22 cellular contexts compared by ENCODE assay signal in the genomic region with DNA sequence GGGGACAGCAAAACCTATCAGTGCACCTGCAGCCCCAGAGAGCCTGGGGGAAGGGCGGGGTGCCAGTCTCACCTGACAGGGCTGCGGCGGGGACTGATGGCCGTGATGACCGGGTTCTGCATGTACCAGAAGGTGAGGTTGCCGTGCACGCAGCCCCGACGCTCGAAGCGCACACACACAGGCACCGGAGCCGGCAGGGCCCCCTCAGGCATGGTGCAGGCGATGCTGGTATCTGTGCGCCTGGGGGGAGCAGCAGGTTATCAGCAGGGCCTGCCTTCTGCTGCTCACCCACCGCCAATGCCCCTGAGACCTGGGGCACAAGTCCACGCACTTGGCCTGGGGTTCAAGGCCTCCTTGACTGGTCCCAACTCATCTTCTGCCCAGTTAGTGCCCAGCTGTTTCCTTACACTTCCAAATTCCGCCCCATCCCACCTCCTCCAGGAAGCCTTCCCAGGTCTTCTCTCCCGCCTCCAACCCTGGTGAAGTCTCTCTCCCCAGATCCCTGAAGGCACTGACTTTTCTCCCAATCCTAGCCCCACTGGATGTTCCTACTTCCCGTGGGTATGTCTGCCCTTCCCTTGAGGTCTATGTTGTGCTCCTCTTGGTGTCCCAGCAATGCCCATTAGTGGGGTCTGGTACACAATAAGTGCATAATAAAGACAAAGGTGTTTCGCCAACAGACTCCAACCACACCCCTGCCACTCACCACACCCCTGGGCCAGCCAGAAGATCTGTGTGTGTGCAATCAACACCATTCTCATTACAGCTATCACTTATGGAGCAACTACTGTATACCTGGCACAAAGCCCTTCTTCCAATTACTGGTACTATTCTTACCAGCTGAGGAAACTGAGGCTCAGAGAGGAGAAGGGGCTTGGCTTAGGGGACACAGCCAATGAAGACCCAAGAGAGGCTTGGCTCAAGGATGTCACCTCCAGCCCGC. TPM values are rescaled to one million over a fixed set of nuclear protein-coding genes. Genes with fewer than 3 reads are reported as not detected.
DNase-seq lines count a peak whose midpoint lies in the region; ATAC-seq, FAIRE-seq and TF ChIP-seq lines count a peak whose summit lies in the region.
"Had no signal": no experiment of that assay in that cellular context is flagged by ENCODE, and none has a peak within 500 bp of the region (broad histone marks: within the 10 kb centered on the region; RNA-seq: fewer than 3 reads in every experiment).

No MANE protein-coding gene starts in this region.

- CTCF ChIA-PET in A549 (lab: Yijun Ruan, JAX), result no interaction called here
- CTCF ChIA-PET in CD8-positive, alpha-beta T cell (lab: Charles Lee), result no interaction called here

- ATAC-seq in A549 (no peak), naive B cell (ENCODE audit: low read depth in 2 of 2) (no peak), GM21717 (IDR thresholded peaks at IDR 0.05; ENCODE audit: unreplicated experiment) (no peak), gastrocnemius medialis (no peak)
- ATAC-seq in CD8-positive, alpha-beta T cell, result no peak

- TF ChIP-seq EP300 in A549 (IDR thresholded peaks at IDR 0.05), result no peak

- WGBS in A549 (ENCODE audit: missing lambda C conversion rate), result 88% methylated on average over 7 of the region's 22 CpGs

- no peak for FAIRE-seq in A549 (lab: Jason Lieb, UNC)
- FAIRE-seq in astrocyte (lab: Jason Lieb, UNC), result no peak
- FAIRE-seq: A204.1, HTR-8/SVneo had no signal

- in situ Hi-C loops in gastrocnemius medialis (cut with MboI; ENCODE audit: low sequenced_read_pairs in 4 of 4), result no loop called here

- intact Hi-C loops in CD8-positive, alpha-beta T cell (cut with DNase I, micrococcal nuclease), result no loop called here
- intact Hi-C loops in gastrocnemius medialis (cut with DNase I; ENCODE audit: low total_unique reads), result no loop called here

- H3K4me2 ChIP-seq in A549 (no peak overlapping the region), astrocyte (ENCODE audit: low read length) (no peak overlapping the region)

- DNase-seq in A549 (ENCODE audit: low read depth in 1 of 2, low spot score in 1 of 2) (no peak), astrocyte (ENCODE audit: low read depth) (no peak), naive B cell (no peak), gastrocnemius medialis (no peak), hepatic stellate cell (ENCODE audit: low spot score) (no peak)
- DNase-seq in CD8-positive, alpha-beta T cell, result no peak
- no peak for DNase-seq in stimulated activated CD4-positive, alpha-beta T cell treated with anti-CD3 and anti-CD28 coated beads, Interleukin-12 subunit alpha, Interleukin-12 subunit beta, amount 100 ng/mL, for 4 hours
- DNase-seq: Calu3, MV-4-11, NCI-H1417, NCI-H1930, NCI-H748 treated with DMSO at 0.1 percent for 48 hours, OCI-M1, SHP77 treated with DMSO at 0.1 percent for 48 hours had no signal

- H4K20me1 ChIP-seq in astrocyte (ENCODE audit: insufficient read depth, low read length), result no peaks in the 10 kb centered on the region

- no peak overlapping the region for H3K4me3 Mint-ChIP-seq in CD8-positive, alpha-beta T cell
- peak overlapping the region; percentile 4 for H3K4me3 Mint-ChIP-seq in astrocyte (ENCODE audit: unreplicated experiment)
- no peak overlapping the region for H3K4me3 Mint-ChIP-seq in naive B cell

- H3K9ac ChIP-seq in astrocyte (ENCODE audit: low read length), result no peak overlapping the region

- H3K9me3 ChIP-seq in A549, result no peaks in the 10 kb centered on the region
- no peaks in the 10 kb centered on the region for H3K9me3 ChIP-seq in CD8-positive, alpha-beta T cell (ENCODE audit: low read length)
- H3K9me3 ChIP-seq in astrocyte (ENCODE audit: insufficient read depth, low read depth, low read length), result no peaks in the 10 kb centered on the region
- H3K9me3 ChIP-seq in gastrocnemius medialis, result no peaks in the 10 kb centered on the region
- H3K9me3 ChIP-seq: HAP-1 had no signal

- H3K27me3 ChIP-seq in CD8-positive, alpha-beta T cell (ENCODE audit: insufficient read depth, low read length), result no peaks in the 10 kb centered on the region
- H3K27me3 ChIP-seq in astrocyte (ENCODE audit: insufficient read depth, low read length) (no peaks in the 10 kb centered on the region), gastrocnemius medialis (no peaks in the 10 kb centered on the region)

- H3K4me1 ChIP-seq in A549 (peaks cover 2% of the 10 kb centered on the region; the same call in 2 of the 3 replicates), astrocyte (ENCODE audit: insufficient read depth, low read length) (no peaks in the 10 kb centered on the region), gastrocnemius medialis (peaks cover 3% of the 10 kb centered on the region in 2 donors)
- peaks cover 14% of the 10 kb centered on the region for H3K4me1 ChIP-seq in CD8-positive, alpha-beta T cell (ENCODE audit: insufficient read depth, low read length)
- H3K4me1 ChIP-seq: HAP-1 had no signal

- H2AFZ ChIP-seq in astrocyte (ENCODE audit: low read depth, low read length), result no peak overlapping the region

- H3K36me3 Mint-ChIP-seq in CD8-positive, alpha-beta T cell, result no peaks in the 10 kb centered on the region
- H3K36me3 Mint-ChIP-seq in astrocyte (ENCODE audit: low read depth, unreplicated experiment) (peaks cover 8% of the 10 kb centered on the region), naive B cell (no peaks in the 10 kb centered on the region)

- no peak for TF ChIP-seq CTCF in A549 (IDR thresholded peaks at IDR 0.05)
- TF ChIP-seq CTCF in CD8-positive, alpha-beta T cell (IDR thresholded peaks at IDR 0.05), result no peak
- no peak for TF ChIP-seq CTCF in astrocyte (IDR thresholded peaks at IDR 0.05; ENCODE audit: insufficient read depth, low read depth, low read length)
- TF ChIP-seq CTCF in gastrocnemius medialis (IDR thresholded peaks at IDR 0.05 in 4 of 5, conservative IDR thresholded peaks at IDR 0.05 in 1 of 5), result no peak

- H3K4me1 Mint-ChIP-seq in CD8-positive, alpha-beta T cell (ENCODE audit: low read depth), result peaks cover 38% of the 10 kb centered on the region
- H3K4me1 Mint-ChIP-seq in astrocyte (ENCODE audit: low read depth, unreplicated experiment) (no peaks in the 10 kb centered on the region), naive B cell (peaks cover 28 to 36% (median 29%) of the 10 kb centered on the region in 3 donors)

- no peak for TF ChIP-seq RAD21 in A549 (conservative IDR thresholded peaks at IDR 0.05 in 1 of 2, IDR thresholded peaks at IDR 0.05 in 1 of 2)

- POLR2A ChIA-PET in A549 (lab: Yijun Ruan, JAX), result no interaction called here
- POLR2A ChIA-PET in CD8-positive, alpha-beta T cell (lab: Charles Lee), result no interaction called here

- H3K27ac ChIP-seq in A549, result no peak overlapping the region
- H3K27ac ChIP-seq in CD8-positive, alpha-beta T cell (ENCODE audit: low read depth, low read length), result no peak overlapping the region
- no peak overlapping the region for H3K27ac ChIP-seq in astrocyte (ENCODE audit: low read depth, low read length)
- H3K27ac ChIP-seq in gastrocnemius medialis, result no peak overlapping the region
- H3K27ac ChIP-seq: C4-2B, HL-60 had no signal

- no peaks in the 10 kb centered on the region for H3K36me3 ChIP-seq in CD8-positive, alpha-beta T cell (ENCODE audit: insufficient read depth, low read length)
- H3K36me3 ChIP-seq in astrocyte (ENCODE audit: insufficient read depth, low read length) (peaks cover 4% of the 10 kb centered on the region), gastrocnemius medialis (no peaks in the 10 kb centered on the region)
- H3K36me3 ChIP-seq: HAP-1 had no signal

- peak overlapping the region; percentile 73 for H3K27ac Mint-ChIP-seq in CD8-positive, alpha-beta T cell
- no peak overlapping the region for H3K27ac Mint-ChIP-seq in astrocyte (ENCODE audit: unreplicated experiment)
- H3K27ac Mint-ChIP-seq in naive B cell, result peak overlapping the region in 4 of 6 donors; percentile 34 to 92 (median 43)

- no peak for TF ChIP-seq POLR2A in A549 (IDR thresholded peaks at IDR 0.05; ENCODE audit: low read length)
- no peak for TF ChIP-seq POLR2A in gastrocnemius medialis (IDR thresholded peaks at IDR 0.05)

- H3K9me3 Mint-ChIP-seq in CD8-positive, alpha-beta T cell, result no peaks in the 10 kb centered on the region
- H3K9me3 Mint-ChIP-seq in astrocyte (ENCODE audit: unreplicated experiment), result no peaks in the 10 kb centered on the region
- no peaks in the 10 kb centered on the region for H3K9me3 Mint-ChIP-seq in naive B cell

- no peak overlapping the region for H3K4me3 ChIP-seq in A549
- no peak overlapping the region for H3K4me3 ChIP-seq in CD8-positive, alpha-beta T cell (ENCODE audit: low read depth, low read length)
- no peak overlapping the region for H3K4me3 ChIP-seq in astrocyte (ENCODE audit: insufficient read depth, low read depth, low read length)
- H3K4me3 ChIP-seq in gastrocnemius medialis, result no peak overlapping the region
- H3K4me3 ChIP-seq: HAP-1 had no signal

- no peaks in the 10 kb centered on the region for H3K79me2 ChIP-seq in astrocyte (ENCODE audit: insufficient read depth, low read length)

- H3K27me3 Mint-ChIP-seq in CD8-positive, alpha-beta T cell (ENCODE audit: low read depth), result no peaks in the 10 kb centered on the region
- H3K27me3 Mint-ChIP-seq in astrocyte (ENCODE audit: low read depth, unreplicated experiment), result no peaks in the 10 kb centered on the region
- no peaks in the 10 kb centered on the region for H3K27me3 Mint-ChIP-seq in naive B cell

RNA-seq across cellular contexts. Expression of a gene that starts 28.9 kb away (rescaled TPM):
- polyA plus RNA-seq in A549 (2011; rRNA removed), result not detected in 2 replicates
- polyA plus RNA-seq in A549 (2012; cell fraction: cytosol; rRNA removed), result not detected in 2 replicates
- polyA plus RNA-seq in A549 (2012; cell fraction: nucleus; rRNA removed), result not detected in 2 replicates
- not detected in 3 replicates for polyA plus RNA-seq in A549 (2017; fragmentation: RNase III; extraction: RNeasy Plus Mini Kit Qiagen cat#74134 plus additional on column Dnase treatment)
- not detected in 2 replicates for polyA minus RNA-seq in A549 (2011; rRNA and poly(A)+ RNA removed)
- not detected for total RNA-seq in CD8-positive, alpha-beta T cell
- total RNA-seq in astrocyte, result not detected in 2 replicates
- polyA plus RNA-seq in naive B cell (ENCODE audit: low read depth in 6 of 6), result not detected
- not detected for total RNA-seq in gastrocnemius medialis
- total RNA-seq: Calu3, NCI-H460, RPMI7951 had no signal

RNA-seq across cellular contexts. Expression of a gene that starts 34.6 kb away (rescaled TPM):
- polyA plus RNA-seq in A549 (2011; rRNA removed) (26.8 and 49.3 TPM in 2 replicates), A549 (2017; fragmentation: RNase III; extraction: RNeasy Plus Mini Kit Qiagen cat#74134 plus additional on column Dnase treatment) (47.2 to 72.6 TPM (median 58.6 TPM) in 3 replicates), naive B cell (ENCODE audit: low read depth in 6 of 6) (under 1 TPM in 2 of 6 donors, not detected in 4; 0.11 to 0.32 TPM)
- polyA plus RNA-seq in A549 (2012; cell fraction: cytosol; rRNA removed), result 37.6 and 41.4 TPM in 2 replicates
- polyA plus RNA-seq in A549 (2012; cell fraction: nucleus; rRNA removed), result 133 and 136 TPM in 2 replicates
- 49.8 and 54.9 TPM in 2 replicates for polyA minus RNA-seq in A549 (2011; rRNA and poly(A)+ RNA removed)
- 10 to 100 TPM; 84.7 to 96.8 TPM for total RNA-seq in CD8-positive, alpha-beta T cell
- total RNA-seq in astrocyte (184 and 188 TPM in 2 replicates), gastrocnemius medialis (10 to 100 TPM; 15.7 to 70.9 (median 19.9) TPM)

RNA-seq across cellular contexts. Expression of a gene that starts 43.4 kb away (rescaled TPM):
- polyA plus RNA-seq in A549 (2011; rRNA removed) (0.03 and 0.04 TPM in 2 replicates), A549 (2017; fragmentation: RNase III; extraction: RNeasy Plus Mini Kit Qiagen cat#74134 plus additional on column Dnase treatment) (not detected in 3 replicates), naive B cell (ENCODE audit: low read depth in 6 of 6) (not detected)
- 0.01 TPM in 1 of 2 replicates, not detected in the other for polyA plus RNA-seq in A549 (2012; cell fraction: cytosol; rRNA removed)
- polyA plus RNA-seq in A549 (2012; cell fraction: nucleus; rRNA removed), result 0.05 and 0.11 TPM in 2 replicates
- not detected in 2 replicates for polyA minus RNA-seq in A549 (2011; rRNA and poly(A)+ RNA removed)
- total RNA-seq in CD8-positive, alpha-beta T cell, result not detected
- total RNA-seq in astrocyte (not detected in 2 replicates), gastrocnemius medialis (not detected)
- total RNA-seq: Calu3, NCI-H460, RPMI7951 had no signal
